In genomic region chr7:148791506-148791905, GRCh38 we compare ENCODE assay signal across 15 cellular contexts.
DNase-seq lines count a peak whose midpoint lies in the region; ATAC-seq and TF ChIP-seq lines count a peak whose summit lies in the region.
"Had no signal": no experiment of that assay in that cellular context is flagged by ENCODE, and none has a peak within 500 bp of the region (broad histone marks: within the 10 kb centered on the region; RNA-seq: fewer than 3 reads in every experiment).

No MANE protein-coding gene starts in this region.

- H3K27ac ChIP-seq in heart right ventricle = no peak overlapping the region
- H3K27ac ChIP-seq: BLaER1 treated with 17β-estradiol and CSF1 and Interleukin-3, amounts not matched to agents 10 nM and 100 nM had no signal

- H3K27ac Mint-ChIP-seq in activated T-cell treated with anti-CD3 and anti-CD28 coated beads, Interleukin-2, amount 50 U/mL, for 24 hours = peak overlapping the region; percentile 17
- peak overlapping the region; percentile 67 for H3K27ac Mint-ChIP-seq in T-helper 17 cell
- H3K27ac Mint-ChIP-seq: CD4-positive, CD25-positive, alpha-beta regulatory T cell; HFFc6 had no signal

- H3K9me3 Mint-ChIP-seq in activated T-cell treated with anti-CD3 and anti-CD28 coated beads, Interleukin-2, amount 50 U/mL, for 24 hours = no peaks in the 10 kb centered on the region
- H3K9me3 Mint-ChIP-seq: CD4-positive, CD25-positive, alpha-beta regulatory T cell; HFFc6 had no signal

- H3K36me3 ChIP-seq in kidney epithelial cell (ENCODE audit: control insufficient read depth, insufficient read depth, low read length) (peaks cover 1% of the 10 kb centered on the region), heart right ventricle (peaks cover 4 to 100% (median 87%) of the 10 kb centered on the region in 9 donors)

- H3K4me3 Mint-ChIP-seq in activated T-cell treated with anti-CD3 and anti-CD28 coated beads, Interleukin-2, amount 50 U/mL, for 24 hours = no peak overlapping the region
- H3K4me3 Mint-ChIP-seq in T-helper 17 cell = no peak overlapping the region
- H3K4me3 Mint-ChIP-seq: CD4-positive, CD25-positive, alpha-beta regulatory T cell; HFFc6 had no signal

- no peak for ATAC-seq in T-helper 17 cell
- no peak for ATAC-seq in heart right ventricle
- no peak for ATAC-seq in HG03520 (IDR thresholded peaks at IDR 0.05; ENCODE audit: unreplicated experiment)

- H3K9me3 ChIP-seq in T-helper 17 cell (ENCODE audit: control insufficient read depth, low read length, poor library complexity, severe bottlenecking) (no peaks in the 10 kb centered on the region), heart right ventricle (peaks cover 0 to 9% (median 0%) of the 10 kb centered on the region in 11 donors)
- H3K9me3 ChIP-seq: HAP-1 had no signal

- 90 to 93% methylated on average over 14 of the region's 14 CpGs for WGBS in heart right ventricle, 2 donors

- peaks cover 0 to 6% (median 0%) of the 10 kb centered on the region in 9 donors for H3K4me1 ChIP-seq in heart right ventricle
- H3K4me1 ChIP-seq: BLaER1 treated with 17β-estradiol and CSF1 and Interleukin-3, amounts not matched to agents 10 nM and 100 nM had no signal

- DNase-seq in activated T-cell treated with anti-CD3 and anti-CD28 coated beads, Interleukin-2, amount 50 U/mL, for 24 hours = no peak
- no peak for DNase-seq in activated T-cell treated with anti-CD3 and anti-CD28 coated beads, Interleukin-2, amount 50 U/mL, for 48 hours
- no peak for DNase-seq in T-helper 17 cell
- DNase-seq in kidney epithelial cell (ENCODE audit: low read depth) = peak; percentile 10
- no peak for DNase-seq in heart right ventricle
- DNase-seq in NCI-H128 (lab: John Stamatoyannopoulos, UW; ENCODE audit: unreplicated experiment) = no peak
- DNase-seq: ACHN; CD4-positive, CD25-positive, alpha-beta regulatory T cell; DMS53; GF-D8; HFFc6; IMR-90 had no signal

- H3K27me3 ChIP-seq in kidney epithelial cell (ENCODE audit: control insufficient read depth, insufficient read depth, low read length) (no peaks in the 10 kb centered on the region), heart right ventricle (no peaks in the 10 kb centered on the region)
- H3K27me3 ChIP-seq: BLaER1 treated with 17β-estradiol and CSF1 and Interleukin-3, amounts not matched to agents 10 nM and 100 nM had no signal

- H3K36me3 Mint-ChIP-seq in activated T-cell treated with anti-CD3 and anti-CD28 coated beads, Interleukin-2, amount 50 U/mL, for 24 hours (ENCODE audit: low read depth) = peaks cover 99% of the 10 kb centered on the region
- peaks cover 13% of the 10 kb centered on the region for H3K36me3 Mint-ChIP-seq in T-helper 17 cell (ENCODE audit: low read depth)

- peaks cover 5% of the 10 kb centered on the region for H3K4me1 Mint-ChIP-seq in activated T-cell treated with anti-CD3 and anti-CD28 coated beads, Interleukin-2, amount 50 U/mL, for 24 hours (ENCODE audit: low read depth)
- H3K4me1 Mint-ChIP-seq in T-helper 17 cell = no peaks in the 10 kb centered on the region

- no peaks in the 10 kb centered on the region for H3K27me3 Mint-ChIP-seq in activated T-cell treated with anti-CD3 and anti-CD28 coated beads, Interleukin-2, amount 50 U/mL, for 24 hours
- no peaks in the 10 kb centered on the region for H3K27me3 Mint-ChIP-seq in T-helper 17 cell
- H3K27me3 Mint-ChIP-seq: CD4-positive, CD25-positive, alpha-beta regulatory T cell had no signal

- intact Hi-C loops in heart right ventricle (cut with DNase I) = no loop called here

- no peak for TF ChIP-seq CTCF in kidney epithelial cell (IDR thresholded peaks at IDR 0.05; ENCODE audit: insufficient read depth, low read length, poor library complexity, severe bottlenecking)
- no peak for TF ChIP-seq CTCF in heart right ventricle (IDR thresholded peaks at IDR 0.05)

- H3K4me3 ChIP-seq in kidney epithelial cell (ENCODE audit: low read depth, low read length) (no peak overlapping the region), heart right ventricle (no peak overlapping the region)
- H3K4me3 ChIP-seq: BLaER1 treated with 17β-estradiol and CSF1 and Interleukin-3, amounts not matched to agents 10 nM and 100 nM; HAP-1 had no signal
